Comparison of ENCODE assay signal across 8 cellular contexts in the genomic region with DNA sequence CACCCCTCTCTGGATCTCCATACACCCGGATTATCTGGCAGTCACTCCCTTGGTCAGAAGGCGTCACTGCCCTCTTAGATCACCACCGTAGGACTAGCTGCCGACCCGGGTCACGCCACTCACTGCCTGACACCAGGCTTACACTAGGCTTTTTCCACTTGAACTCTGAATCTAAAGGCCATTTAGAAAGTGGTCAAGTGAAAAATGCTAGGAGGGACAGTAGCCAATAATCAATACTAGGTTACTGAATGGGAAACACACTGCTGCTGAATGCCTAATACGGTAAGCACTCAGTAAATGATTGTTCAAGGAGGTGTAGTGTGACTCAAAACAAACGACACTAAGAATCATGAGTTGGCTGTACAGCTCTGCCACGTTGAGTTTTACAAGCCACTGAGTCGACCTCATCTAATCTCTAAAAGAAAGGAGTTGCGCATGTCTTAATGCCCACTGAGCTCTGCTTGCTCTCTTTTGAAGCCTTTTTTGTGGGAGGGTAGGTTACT. TPM values are rescaled to one million over a fixed set of nuclear protein-coding genes. Genes with fewer than 3 reads are reported as not detected.
DNase-seq lines count a peak whose midpoint lies in the region; ATAC-seq and TF ChIP-seq lines count a peak whose summit lies in the region.

No MANE protein-coding gene starts in this region.

- POLR2A ChIA-PET in AG04450 (lab: Yijun Ruan, JAX): interaction anchor here (0.7 kb wide), 1 partner anchor 818 kb away, joined by 4 read pairs; a partner anchor contains a TSS

- TF ChIP-seq CTCF in AG04450 (IDR thresholded peaks at IDR 0.05; ENCODE audit: low read depth, low read length): no peak
- no peak for TF ChIP-seq CTCF in GM12865 (IDR thresholded peaks at IDR 0.05; ENCODE audit: insufficient read depth, low read depth, low read length, missing control alignments)
- no peak for TF ChIP-seq CTCF in brain microvascular endothelial cell (IDR thresholded peaks at IDR 0.05; ENCODE audit: low read depth, low read length, missing control alignments)

- peaks cover 4 to 38% (median 28%) of the 10 kb centered on the region in 5 donors for H3K4me1 ChIP-seq in subcutaneous abdominal adipose tissue (ENCODE audit: control insufficient read depth in 5 of 5, insufficient read depth in 5 of 5, low read length in 5 of 5)

- CTCF ChIA-PET in AG04450 (lab: Charles Lee): interaction anchor here (1.0 to 2.6 kb wide), 7 partner anchors 22 to 1264 kb away, joined by 3 to 49 read pairs (median 5); a partner anchor contains a TSS

- peak overlapping the region; percentile 78 for H3K4me3 ChIP-seq in AG04450 (ENCODE audit: low read depth, low read length)
- peak overlapping the region; percentile 86 for H3K4me3 ChIP-seq in GM12865 (ENCODE audit: low read depth, low read length)
- H3K4me3 ChIP-seq in brain microvascular endothelial cell (ENCODE audit: low read depth, low read length): peak overlapping the region; percentile 87
- peak overlapping the region; percentile 77 to 92 (median 84) for H3K4me3 ChIP-seq in subcutaneous abdominal adipose tissue (ENCODE audit: low read depth in 1 of 5, low read length in 5 of 5)

- H3K9ac ChIP-seq in subcutaneous abdominal adipose tissue (ENCODE audit: low read length in 5 of 5): peak overlapping the region; percentile 79 to 97 (median 90)

- DNase-seq in AG04450 (ENCODE audit: low read depth, low spot score): no peak
- DNase-seq in GM12865 (ENCODE audit: low read depth): peak; percentile 50
- peak; percentile 37 for DNase-seq in NCI-H226
- peak; percentile 32 for DNase-seq in brain microvascular endothelial cell
- no peak for DNase-seq in NOMO-1 (lab: John Stamatoyannopoulos, UW; ENCODE audit: unreplicated experiment in 2 of 2)

- peak overlapping the region; percentile 94 for H3K27ac ChIP-seq in AG04450 (ENCODE audit: low read depth, low read length)
- H3K27ac ChIP-seq in brain microvascular endothelial cell: peak overlapping the region; percentile 88
- peak overlapping the region; percentile 96 for H3K27ac ChIP-seq in layer of hippocampus (ENCODE audit: low read depth, low read length)
- peak overlapping the region; percentile 94 for H3K27ac ChIP-seq in subcutaneous abdominal adipose tissue (ENCODE audit: low read depth, low read length)

- H3K36me3 ChIP-seq in brain microvascular endothelial cell (replicated peaks): no peaks in the 10 kb centered on the region
- no peaks in the 10 kb centered on the region for H3K36me3 ChIP-seq in subcutaneous abdominal adipose tissue (ENCODE audit: control insufficient read depth in 5 of 5, insufficient read depth in 5 of 5, low read length in 5 of 5)

- H3K27me3 ChIP-seq in AG04450 (ENCODE audit: control insufficient read depth, insufficient read depth, low read length) (no peaks in the 10 kb centered on the region), brain microvascular endothelial cell (replicated peaks) (no peaks in the 10 kb centered on the region), layer of hippocampus (ENCODE audit: control insufficient read depth, insufficient read depth, low read length) (no peaks in the 10 kb centered on the region), subcutaneous abdominal adipose tissue (ENCODE audit: control insufficient read depth in 5 of 5, insufficient read depth in 4 of 5, low read length in 5 of 5) (no peaks in the 10 kb centered on the region)

- H3K9me3 ChIP-seq in AG04450 (ENCODE audit: control insufficient read depth, insufficient read depth, low read length) (peaks cover 2% of the 10 kb centered on the region; the same call in 1 of the 2 replicates), subcutaneous abdominal adipose tissue (ENCODE audit: control insufficient read depth in 5 of 5, low read length in 5 of 5) (no peaks in the 10 kb centered on the region)

- peak; percentile 52 for ATAC-seq in HG02759 (IDR thresholded peaks at IDR 0.05; ENCODE audit: unreplicated experiment)

- in situ Hi-C loops in brain microvascular endothelial cell (cut with HindIII; ENCODE audit: low pct_ligation_motif_present, low sequenced_read_pairs): no loop called here

RNA-seq across cellular contexts. Expression of a gene that starts 0.7 kb away (rescaled TPM):
- 26.5 and 39.8 TPM in 2 replicates for polyA plus RNA-seq in AG04450 (2011; rRNA removed)
- 32.4 and 57.9 TPM in 2 replicates for polyA minus RNA-seq in AG04450 (2011; rRNA and poly(A)+ RNA removed)

Comparison
In these comparisons a context has a peak if more than half of its experiments do, and no peak if none do; other contexts are left out.
1. DNase-seq: peak in GM12865 (single experiment), NCI-H226 (single experiment) and brain microvascular endothelial cell (single experiment); none in AG04450 (single experiment) and NOMO-1 (0 of 2).
2. Peak in every context shown above with its lines, with median percentiles within 50 percentile points of each other: H3K27ac ChIP-seq and H3K4me3 ChIP-seq.